In genomic region chr6:130364224-130364780, GRCh38 we compare ENCODE assay signal across 13 cellular contexts. TPM values are rescaled to one million over a fixed set of nuclear protein-coding genes. Genes with fewer than 3 reads are reported as not detected.
DNase-seq lines count a peak whose midpoint lies in the region; ATAC-seq, FAIRE-seq and TF ChIP-seq lines count a peak whose summit lies in the region.
"Had no signal": no experiment of that assay in that cellular context is flagged by ENCODE, and none has a peak within 500 bp of the region (broad histone marks: within the 10 kb centered on the region; RNA-seq: fewer than 3 reads in every experiment).

No MANE protein-coding gene starts in this region.

- no peak for TF ChIP-seq POLR2A in GM12891 (IDR thresholded peaks at IDR 0.05; ENCODE audit: low read depth, low read length)

- H3K4me2 ChIP-seq in hepatocyte: peak overlapping the region; percentile 91
- no peak overlapping the region for H3K4me2 ChIP-seq in MM.1S (ENCODE audit: low read depth, low read length)
- H3K4me2 ChIP-seq: BLaER1 had no signal

- intact Hi-C loops in activated CD8-positive, alpha-beta T cell treated with anti-CD3 and anti-CD28 coated beads for 36 hours (cut with micrococcal nuclease): no loop called here

- H3K36me3 Mint-ChIP-seq in activated naive CD4-positive, alpha-beta T cell treated with anti-CD3 and anti-CD28 coated beads, Interleukin-2, amount 10 ng/mL, durations not matched to agents 7 days and 5 days: no peaks in the 10 kb centered on the region
- no peaks in the 10 kb centered on the region for H3K36me3 Mint-ChIP-seq in activated CD8-positive, alpha-beta T cell treated with anti-CD3 and anti-CD28 coated beads for 36 hours (ENCODE audit: low read depth)

- H3K9me2 ChIP-seq in hepatocyte (replicated peaks; ENCODE audit: insufficient read depth) (no peaks in the 10 kb centered on the region), MM.1S (replicated peaks; ENCODE audit: insufficient read depth, low read length) (no peaks in the 10 kb centered on the region)

- no peak overlapping the region for H3K27ac ChIP-seq in hepatocyte
- no peak overlapping the region for H3K27ac ChIP-seq in MM.1S (ENCODE audit: low read length)
- H3K27ac ChIP-seq: BLaER1, body of pancreas, parathyroid adenoma had no signal

- H3K4me1 ChIP-seq in hepatocyte (ENCODE audit: insufficient read depth) (peaks cover 16% of the 10 kb centered on the region), MM.1S (ENCODE audit: low read length) (no peaks in the 10 kb centered on the region; the same call in 1 of the 2 replicates)
- H3K4me1 ChIP-seq: parathyroid adenoma had no signal

- WGBS in hepatocyte (ENCODE audit: low lambda C conversion rate, missing lambda C conversion rate): 55% methylated on average over 3 of the region's 3 CpGs

- no peak for ATAC-seq in activated CD8-positive, alpha-beta T cell treated with anti-CD3 and anti-CD28 coated beads for 36 hours
- ATAC-seq in HG03521 (IDR thresholded peaks at IDR 0.05; ENCODE audit: unreplicated experiment) (no peak), GM18873 (IDR thresholded peaks at IDR 0.05; ENCODE audit: low FRiP score, unreplicated experiment) (no peak)

- no peaks in the 10 kb centered on the region for H3K9me3 ChIP-seq in hepatocyte (ENCODE audit: low read depth)
- no peaks in the 10 kb centered on the region for H3K9me3 ChIP-seq in MM.1S (replicated peaks; ENCODE audit: insufficient read depth, low read length)
- H3K9me3 ChIP-seq: body of pancreas had no signal

- H3K36me3 ChIP-seq in hepatocyte (replicated peaks; ENCODE audit: insufficient read depth, low read depth) (no peaks in the 10 kb centered on the region), MM.1S (replicated peaks; ENCODE audit: insufficient read depth, low read length) (no peaks in the 10 kb centered on the region)
- H3K36me3 ChIP-seq: BLaER1 had no signal

- no peak overlapping the region for H3K9ac ChIP-seq in MM.1S (ENCODE audit: low read length)
- H3K9ac ChIP-seq: BLaER1, parathyroid adenoma had no signal

- H3K4me1 Mint-ChIP-seq in activated naive CD4-positive, alpha-beta T cell treated with anti-CD3 and anti-CD28 coated beads, Interleukin-2, amount 10 ng/mL, durations not matched to agents 7 days and 5 days: peaks cover 20% of the 10 kb centered on the region
- H3K4me1 Mint-ChIP-seq in activated CD8-positive, alpha-beta T cell treated with anti-CD3 and anti-CD28 coated beads for 36 hours (ENCODE audit: low read depth): peaks cover 17% of the 10 kb centered on the region

- H3K9me3 Mint-ChIP-seq in activated naive CD4-positive, alpha-beta T cell treated with anti-CD3 and anti-CD28 coated beads, Interleukin-2, amount 10 ng/mL, durations not matched to agents 7 days and 5 days: peaks cover 4% of the 10 kb centered on the region
- H3K9me3 Mint-ChIP-seq in activated CD8-positive, alpha-beta T cell treated with anti-CD3 and anti-CD28 coated beads for 36 hours: peaks cover 10% of the 10 kb centered on the region

- H3K4me3 ChIP-seq in hepatocyte (peak overlapping the region; percentile 92), MM.1S (ENCODE audit: low read length) (no peak overlapping the region)
- H3K4me3 ChIP-seq: body of pancreas had no signal

- H3K4me3 Mint-ChIP-seq in activated naive CD4-positive, alpha-beta T cell treated with anti-CD3 and anti-CD28 coated beads, Interleukin-2, amount 10 ng/mL, durations not matched to agents 7 days and 5 days: peak overlapping the region; percentile 74
- H3K4me3 Mint-ChIP-seq in activated CD8-positive, alpha-beta T cell treated with anti-CD3 and anti-CD28 coated beads for 36 hours: peak overlapping the region; percentile 61

- peaks cover 44% of the 10 kb centered on the region for H3K27me3 Mint-ChIP-seq in activated naive CD4-positive, alpha-beta T cell treated with anti-CD3 and anti-CD28 coated beads, Interleukin-2, amount 10 ng/mL, durations not matched to agents 7 days and 5 days
- H3K27me3 Mint-ChIP-seq in activated CD8-positive, alpha-beta T cell treated with anti-CD3 and anti-CD28 coated beads for 36 hours: peaks cover 15% of the 10 kb centered on the region

- H3K27me3 ChIP-seq in hepatocyte (peaks cover 5% of the 10 kb centered on the region), MM.1S (replicated peaks; ENCODE audit: insufficient read depth, low read length) (no peaks in the 10 kb centered on the region)

- POLR2A ChIA-PET in activated CD8-positive, alpha-beta T cell treated with anti-CD3 and anti-CD28 coated beads for 36 hours (lab: Charles Lee): no interaction called here

- no peak for FAIRE-seq in GM12891 (lab: Jason Lieb, UNC)
- FAIRE-seq: G401.6 had no signal

- H2AFZ ChIP-seq in hepatocyte (no peak overlapping the region), MM.1S (ENCODE audit: low read length) (no peak overlapping the region)

- no peaks in the 10 kb centered on the region for H3F3A ChIP-seq in MM.1S (ENCODE audit: insufficient read depth, low read length)

- no peak for DNase-seq in activated naive CD4-positive, alpha-beta T cell treated with anti-CD3 and anti-CD28 coated beads, Interleukin-2, amount 10 ng/mL, durations not matched to agents 7 days and 5 days
- DNase-seq in activated naive CD4-positive, alpha-beta T cell (lab: John Stamatoyannopoulos, UW): no peak
- DNase-seq in activated CD8-positive, alpha-beta T cell treated with anti-CD3 and anti-CD28 coated beads for 36 hours: no peak
- DNase-seq in hepatocyte (ENCODE audit: low spot score) (no peak), GM12891 (ENCODE audit: insufficient read length, low spot score) (no peak), MM.1S (no peak)
- DNase-seq: body of pancreas, NCI-H2171 treated with DMSO at 0.1 percent for 48 hours had no signal

- CTCF ChIA-PET in activated naive CD4-positive, alpha-beta T cell treated with anti-CD3 and anti-CD28 coated beads, Interleukin-2, amount 10 ng/mL, durations not matched to agents 7 days and 5 days (lab: Charles Lee): no interaction called here
- CTCF ChIA-PET in activated CD8-positive, alpha-beta T cell treated with anti-CD3 and anti-CD28 coated beads for 36 hours (lab: Charles Lee): interaction anchor here (0.6 to 1.7 kb wide), 2 partner anchors 18 to 160 kb away, joined by 3 to 5 read pairs; no protein-coding TSS in a partner anchor

- H4K20me1 ChIP-seq in hepatocyte (ENCODE audit: insufficient read depth, poor library complexity, severe bottlenecking) (no peaks in the 10 kb centered on the region), MM.1S (ENCODE audit: insufficient read depth, low read length) (no peaks in the 10 kb centered on the region)
- H4K20me1 ChIP-seq: BLaER1 had no signal

- no peak overlapping the region for H3K27ac Mint-ChIP-seq in activated naive CD4-positive, alpha-beta T cell treated with anti-CD3 and anti-CD28 coated beads, Interleukin-2, amount 10 ng/mL, durations not matched to agents 7 days and 5 days
- no peak overlapping the region for H3K27ac Mint-ChIP-seq in activated CD8-positive, alpha-beta T cell treated with anti-CD3 and anti-CD28 coated beads for 36 hours

- TF ChIP-seq CTCF in activated CD8-positive, alpha-beta T cell treated with anti-CD3 and anti-CD28 coated beads for 36 hours (IDR thresholded peaks at IDR 0.05): no peak
- no peak for TF ChIP-seq CTCF in hepatocyte (IDR thresholded peaks at IDR 0.05; ENCODE audit: poor library complexity)
- TF ChIP-seq CTCF in MM.1S (IDR thresholded peaks at IDR 0.05; ENCODE audit: low read length): no peak

- H3K79me2 ChIP-seq in hepatocyte: peaks cover 31% of the 10 kb centered on the region
- H3K79me2 ChIP-seq in MM.1S (ENCODE audit: low read length): no peaks in the 10 kb centered on the region
- H3K79me2 ChIP-seq: parathyroid adenoma had no signal

TF ChIP-seq in GM12891, 5 proteins besides CTCF, POLR2A, EP300 and RAD21:
- TF ChIP-seq SPI1 (IDR thresholded peaks at IDR 0.05; ENCODE audit: low read depth, low read length) (no peak), POLR2AphosphoS5 (IDR thresholded peaks at IDR 0.05; ENCODE audit: low read depth, low read length) (no peak), PAX5 (IDR thresholded peaks at IDR 0.05; ENCODE audit: insufficient read depth, low read length, severe bottlenecking) (no peak), POU2F2 (IDR thresholded peaks at IDR 0.05; ENCODE audit: low read depth, low read length) (no peak), TAF1 (IDR thresholded peaks at IDR 0.05; ENCODE audit: low read depth, low read length) (no peak)

RNA-seq across cellular contexts. Expression of gene TMEM200A, which starts 1.5 kb away (rescaled TPM):
- under 1 TPM; 0.20 TPM for total RNA-seq in activated CD8-positive, alpha-beta T cell treated with anti-CD3 and anti-CD28 coated beads for 36 hours
- 28.5 and 32.9 TPM in 2 replicates for total RNA-seq in hepatocyte
- polyA plus RNA-seq in hepatocyte: 19.2 and 23.0 TPM in 2 replicates
- polyA plus RNA-seq in GM12891 (2012; ENCODE audit: low read depth, missing spikeins): 1.8 TPM

Comparison
In these comparisons a context has a peak if more than half of its experiments do, and no peak if none do; other contexts are left out.
1. RNA of gene TMEM200A, which starts 1.5 kb away (total RNA-seq): 28.5 to 32.9 TPM in hepatocyte; 0.20 TPM in activated CD8-positive, alpha-beta T cell treated with anti-CD3 and anti-CD28 coated beads for 36 hours; every median in the first group is over 10 times any median in the second.